Comparison of ENCODE assay signal across 4 cellular contexts in genomic region chrX:120158313-120158712, GRCh38. TPM values are rescaled to one million over a fixed set of nuclear protein-coding genes. Genes with fewer than 3 reads are reported as not detected.
"Had no signal": no experiment of that assay in that cellular context is flagged by ENCODE, and none has a peak within 500 bp of the region (broad histone marks: within the 10 kb centered on the region; RNA-seq: fewer than 3 reads in every experiment).

A gene with protein sequence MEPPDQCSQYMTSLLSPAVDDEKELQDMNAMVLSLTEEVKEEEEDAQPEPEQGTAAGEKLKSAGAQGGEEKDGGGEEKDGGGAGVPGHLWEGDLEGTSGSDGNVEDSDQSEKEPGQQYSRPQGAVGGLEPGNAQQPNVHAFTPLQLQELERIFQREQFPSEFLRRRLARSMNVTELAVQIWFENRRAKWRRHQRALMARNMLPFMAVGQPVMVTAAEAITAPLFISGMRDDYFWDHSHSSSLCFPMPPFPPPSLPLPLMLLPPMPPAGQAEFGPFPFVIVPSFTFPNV (plus strand): TSS chrX:120158613. CDS start chrX:120158751, 138 bp downstream.

RNA-seq across cellular contexts. Expression of the gene that starts here (rescaled TPM):
- total RNA-seq: LHCN-M2, M059J, MCF 10A, NCI-H460 had no signal
